In the genomic region with DNA sequence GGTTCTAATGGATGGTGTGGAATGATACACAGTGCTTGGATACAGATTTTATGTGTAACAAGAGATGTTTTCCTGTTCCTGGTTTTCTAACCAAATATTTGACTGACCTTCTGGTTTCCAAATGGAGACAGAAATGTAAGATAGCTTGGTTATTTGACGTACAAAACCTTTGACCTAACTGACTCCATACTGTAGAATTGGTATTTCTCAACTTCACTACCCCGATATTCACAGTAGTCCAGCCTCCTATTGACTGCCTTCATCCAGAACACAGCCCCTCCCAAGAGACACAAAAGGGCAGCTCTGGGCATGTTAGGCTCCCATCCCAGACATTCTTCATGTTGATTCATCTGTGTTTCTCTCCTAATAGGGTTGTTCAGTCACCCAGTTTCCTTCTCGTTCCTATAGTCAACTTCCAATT, we compare ENCODE assay signal across 2 cellular contexts.
TF ChIP-seq lines count a peak whose summit lies in the region.

No MANE protein-coding gene starts in this region.

TF ChIP-seq in H1, 55 proteins besides CTCF, POLR2A, EP300 and RAD21:
- no peak for TF ChIP-seq FOSL1 (IDR thresholded peaks at IDR 0.05; ENCODE audit: insufficient read depth, low read depth, low read length)
- no peak for TF ChIP-seq SIRT6 (IDR thresholded peaks at IDR 0.05; ENCODE audit: low read length)
- TF ChIP-seq KDM1A (IDR thresholded peaks at IDR 0.05; ENCODE audit: borderline replicate concordance, low read length), result no peak
- TF ChIP-seq CEBPB (IDR thresholded peaks at IDR 0.05; ENCODE audit: low read depth, low read length), result no peak
- TF ChIP-seq BACH1 (IDR thresholded peaks at IDR 0.05; ENCODE audit: low read length), result no peak
- TF ChIP-seq TBP (IDR thresholded peaks at IDR 0.05; ENCODE audit: low read depth, low read length), result no peak
- TF ChIP-seq, protein P1, sequence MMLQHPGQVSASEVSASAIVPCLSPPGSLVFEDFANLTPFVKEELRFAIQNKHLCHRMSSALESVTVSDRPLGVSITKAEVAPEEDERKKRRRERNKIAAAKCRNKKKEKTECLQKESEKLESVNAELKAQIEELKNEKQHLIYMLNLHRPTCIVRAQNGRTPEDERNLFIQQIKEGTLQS (IDR thresholded peaks at IDR 0.05; ENCODE audit: insufficient read depth, low read depth, low read length), result no peak

TF ChIP-seq in HEK293T, 16 proteins besides CTCF, POLR2A, EP300 and RAD21:
- TF ChIP-seq LEF1 (IDR thresholded peaks at IDR 0.05; ENCODE audit: borderline replicate concordance) (no peak), BHLHE40 (IDR thresholded peaks at IDR 0.05; ENCODE audit: borderline replicate concordance) (no peak), TARDBP (IDR thresholded peaks at IDR 0.05) (no peak), FOXM1 (IDR thresholded peaks at IDR 0.05; ENCODE audit: borderline replicate concordance) (no peak)
